In the genomic region with DNA sequence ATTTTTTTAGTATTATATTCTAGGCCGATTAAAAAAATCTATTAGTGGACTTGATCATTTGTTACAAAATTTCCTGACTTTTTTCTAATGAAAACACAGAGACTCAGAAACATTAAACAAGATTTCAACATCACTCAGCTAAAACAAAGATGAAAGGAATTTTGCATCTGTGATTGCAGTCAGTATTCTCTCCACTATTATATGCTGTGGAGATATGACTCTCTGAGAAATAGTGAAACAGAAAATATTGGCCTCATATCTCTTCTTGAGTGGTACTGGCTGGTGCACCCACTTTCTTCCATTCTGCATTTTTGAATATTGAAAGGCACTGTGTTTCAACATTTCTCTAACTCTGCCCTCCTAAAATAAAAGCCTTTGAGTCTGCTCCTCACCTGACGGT, we compare ENCODE assay signal across 2 cellular contexts.
A peak's percentile ranks its signal among the peaks of the same experiment; 100 is the strongest.
TF ChIP-seq lines count a peak whose summit lies in the region.

No MANE protein-coding gene starts in this region.

TF ChIP-seq in liver, 16 proteins besides CTCF, POLR2A, EP300 and RAD21:
- TF ChIP-seq, protein P1, sequence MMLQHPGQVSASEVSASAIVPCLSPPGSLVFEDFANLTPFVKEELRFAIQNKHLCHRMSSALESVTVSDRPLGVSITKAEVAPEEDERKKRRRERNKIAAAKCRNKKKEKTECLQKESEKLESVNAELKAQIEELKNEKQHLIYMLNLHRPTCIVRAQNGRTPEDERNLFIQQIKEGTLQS (IDR thresholded peaks at IDR 0.05), result no peak
- TF ChIP-seq TAF1 (conservative IDR thresholded peaks at IDR 0.05) (no peak), GABPA (IDR thresholded peaks at IDR 0.05 in 1 of 2, conservative IDR thresholded peaks at IDR 0.05 in 1 of 2) (no peak), RXRA (IDR thresholded peaks at IDR 0.05) (no peak), SP1 (IDR thresholded peaks at IDR 0.05) (no peak)
- TF ChIP-seq, protein P2, sequence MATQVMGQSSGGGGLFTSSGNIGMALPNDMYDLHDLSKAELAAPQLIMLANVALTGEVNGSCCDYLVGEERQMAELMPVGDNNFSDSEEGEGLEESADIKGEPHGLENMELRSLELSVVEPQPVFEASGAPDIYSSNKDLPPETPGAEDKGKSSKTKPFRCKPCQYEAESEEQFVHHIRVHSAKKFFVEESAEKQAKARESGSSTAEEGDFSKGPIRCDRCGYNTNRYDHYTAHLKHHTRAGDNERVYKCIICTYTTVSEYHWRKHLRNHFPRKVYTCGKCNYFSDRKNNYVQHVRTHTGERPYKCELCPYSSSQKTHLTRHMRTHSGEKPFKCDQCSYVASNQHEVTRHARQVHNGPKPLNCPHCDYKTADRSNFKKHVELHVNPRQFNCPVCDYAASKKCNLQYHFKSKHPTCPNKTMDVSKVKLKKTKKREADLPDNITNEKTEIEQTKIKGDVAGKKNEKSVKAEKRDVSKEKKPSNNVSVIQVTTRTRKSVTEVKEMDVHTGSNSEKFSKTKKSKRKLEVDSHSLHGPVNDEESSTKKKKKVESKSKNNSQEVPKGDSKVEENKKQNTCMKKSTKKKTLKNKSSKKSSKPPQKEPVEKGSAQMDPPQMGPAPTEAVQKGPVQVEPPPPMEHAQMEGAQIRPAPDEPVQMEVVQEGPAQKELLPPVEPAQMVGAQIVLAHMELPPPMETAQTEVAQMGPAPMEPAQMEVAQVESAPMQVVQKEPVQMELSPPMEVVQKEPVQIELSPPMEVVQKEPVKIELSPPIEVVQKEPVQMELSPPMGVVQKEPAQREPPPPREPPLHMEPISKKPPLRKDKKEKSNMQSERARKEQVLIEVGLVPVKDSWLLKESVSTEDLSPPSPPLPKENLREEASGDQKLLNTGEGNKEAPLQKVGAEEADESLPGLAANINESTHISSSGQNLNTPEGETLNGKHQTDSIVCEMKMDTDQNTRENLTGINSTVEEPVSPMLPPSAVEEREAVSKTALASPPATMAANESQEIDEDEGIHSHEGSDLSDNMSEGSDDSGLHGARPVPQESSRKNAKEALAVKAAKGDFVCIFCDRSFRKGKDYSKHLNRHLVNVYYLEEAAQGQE (IDR thresholded peaks at IDR 0.05), result peak; percentile 18

TF ChIP-seq in HepG2, 621 proteins besides CTCF, POLR2A, EP300 and RAD21:
- TF ChIP-seq JARID2 (CRISPR knock-in tag; IDR thresholded peaks at IDR 0.05; ENCODE audit: insufficient replicate concordance), result no peak
- no peak for TF ChIP-seq ZNF329 (CRISPR knock-in tag; IDR thresholded peaks at IDR 0.05; ENCODE audit: low read depth)
- TF ChIP-seq PHF8 (CRISPR knock-in tag; IDR thresholded peaks at IDR 0.05), result no peak
- TF ChIP-seq TCF12 (IDR thresholded peaks at IDR 0.05), result no peak
- TF ChIP-seq TCF12 (CRISPR knock-in tag; IDR thresholded peaks at IDR 0.05), result no peak
- TF ChIP-seq NFE2L1 (CRISPR knock-in tag; IDR thresholded peaks at IDR 0.05; ENCODE audit: borderline replicate concordance), result no peak
- no peak for TF ChIP-seq ZNF367 (CRISPR knock-in tag; IDR thresholded peaks at IDR 0.05; ENCODE audit: borderline replicate concordance)
- TF ChIP-seq, protein P3, sequence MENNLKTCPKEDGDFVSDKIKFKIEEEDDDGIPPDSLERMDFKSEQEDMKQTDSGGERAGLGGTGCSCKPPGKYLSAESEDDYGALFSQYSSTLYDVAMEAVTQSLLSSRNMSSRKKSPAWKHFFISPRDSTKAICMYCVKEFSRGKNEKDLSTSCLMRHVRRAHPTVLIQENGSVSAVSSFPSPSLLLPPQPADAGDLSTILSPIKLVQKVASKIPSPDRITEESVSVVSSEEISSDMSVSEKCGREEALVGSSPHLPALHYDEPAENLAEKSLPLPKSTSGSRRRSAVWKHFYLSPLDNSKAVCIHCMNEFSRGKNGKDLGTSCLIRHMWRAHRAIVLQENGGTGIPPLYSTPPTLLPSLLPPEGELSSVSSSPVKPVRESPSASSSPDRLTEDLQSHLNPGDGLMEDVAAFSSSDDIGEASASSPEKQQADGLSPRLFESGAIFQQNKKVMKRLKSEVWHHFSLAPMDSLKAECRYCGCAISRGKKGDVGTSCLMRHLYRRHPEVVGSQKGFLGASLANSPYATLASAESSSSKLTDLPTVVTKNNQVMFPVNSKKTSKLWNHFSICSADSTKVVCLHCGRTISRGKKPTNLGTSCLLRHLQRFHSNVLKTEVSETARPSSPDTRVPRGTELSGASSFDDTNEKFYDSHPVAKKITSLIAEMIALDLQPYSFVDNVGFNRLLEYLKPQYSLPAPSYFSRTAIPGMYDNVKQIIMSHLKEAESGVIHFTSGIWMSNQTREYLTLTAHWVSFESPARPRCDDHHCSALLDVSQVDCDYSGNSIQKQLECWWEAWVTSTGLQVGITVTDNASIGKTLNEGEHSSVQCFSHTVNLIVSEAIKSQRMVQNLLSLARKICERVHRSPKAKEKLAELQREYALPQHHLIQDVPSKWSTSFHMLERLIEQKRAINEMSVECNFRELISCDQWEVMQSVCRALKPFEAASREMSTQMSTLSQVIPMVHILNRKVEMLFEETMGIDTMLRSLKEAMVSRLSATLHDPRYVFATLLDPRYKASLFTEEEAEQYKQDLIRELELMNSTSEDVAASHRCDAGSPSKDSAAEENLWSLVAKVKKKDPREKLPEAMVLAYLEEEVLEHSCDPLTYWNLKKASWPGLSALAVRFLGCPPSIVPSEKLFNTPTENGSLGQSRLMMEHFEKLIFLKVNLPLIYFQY (CRISPR knock-in tag; IDR thresholded peaks at IDR 0.05; ENCODE audit: borderline replicate concordance), result no peak
- TF ChIP-seq KDM3A (CRISPR knock-in tag; IDR thresholded peaks at IDR 0.05; ENCODE audit: low read depth), result no peak
- TF ChIP-seq RARG (CRISPR knock-in tag; IDR thresholded peaks at IDR 0.05; ENCODE audit: low read depth), result no peak
- TF ChIP-seq ZNF530 (CRISPR knock-in tag; IDR thresholded peaks at IDR 0.05; ENCODE audit: low read depth), result no peak
- no peak for TF ChIP-seq KLF11 (CRISPR knock-in tag; IDR thresholded peaks at IDR 0.05)
- TF ChIP-seq SIX4 (CRISPR knock-in tag; IDR thresholded peaks at IDR 0.05), result no peak
- no peak for TF ChIP-seq SALL1 (CRISPR knock-in tag; IDR thresholded peaks at IDR 0.05)
- TF ChIP-seq, protein P4, sequence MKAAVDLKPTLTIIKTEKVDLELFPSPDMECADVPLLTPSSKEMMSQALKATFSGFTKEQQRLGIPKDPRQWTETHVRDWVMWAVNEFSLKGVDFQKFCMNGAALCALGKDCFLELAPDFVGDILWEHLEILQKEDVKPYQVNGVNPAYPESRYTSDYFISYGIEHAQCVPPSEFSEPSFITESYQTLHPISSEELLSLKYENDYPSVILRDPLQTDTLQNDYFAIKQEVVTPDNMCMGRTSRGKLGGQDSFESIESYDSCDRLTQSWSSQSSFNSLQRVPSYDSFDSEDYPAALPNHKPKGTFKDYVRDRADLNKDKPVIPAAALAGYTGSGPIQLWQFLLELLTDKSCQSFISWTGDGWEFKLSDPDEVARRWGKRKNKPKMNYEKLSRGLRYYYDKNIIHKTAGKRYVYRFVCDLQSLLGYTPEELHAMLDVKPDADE (CRISPR knock-in tag; IDR thresholded peaks at IDR 0.05), result no peak
- no peak for TF ChIP-seq ZNF235 (CRISPR knock-in tag; IDR thresholded peaks at IDR 0.05; ENCODE audit: borderline replicate concordance)
- no peak for TF ChIP-seq ZNF7 (CRISPR knock-in tag; IDR thresholded peaks at IDR 0.05)
- no peak for TF ChIP-seq MAFK (conservative IDR thresholded peaks at IDR 0.05 in 1 of 2, IDR thresholded peaks at IDR 0.05 in 1 of 2; ENCODE audit: low read length in 2 of 2)
TF ChIP-seq in HepG2: peak in this region for 0.
